23 cellular contexts compared by ENCODE assay signal in genomic region chr20:10955166-10955565, GRCh38.
"Had no signal": no experiment of that assay in that cellular context is flagged by ENCODE, and none has a peak within 500 bp of the region (broad histone marks: within the 10 kb centered on the region; RNA-seq: fewer than 3 reads in every experiment).

No MANE protein-coding gene starts in this region.

- H3K4me3 ChIP-seq: breast epithelium, colonic mucosa, left ventricle myocardium inferior, ovary, prostate gland, transverse colon had no signal

- H3K4me3 Mint-ChIP-seq: activated CD4-positive, alpha-beta T cell treated with anti-CD3 and anti-CD28 coated beads, Interleukin-2, amount 10 ng/mL, durations not matched to agents 24 days and 14 days; activated CD8-positive, alpha-beta memory T cell treated with anti-CD3 and anti-CD28 coated beads, Interleukin-2, amount 10 ng/mL, durations not matched to agents 7 days and 5 days; activated CD8-positive, alpha-beta T cell treated with anti-CD3 and anti-CD28 coated beads for 36 hours; activated naive CD8-positive, alpha-beta T cell treated with anti-CD3 and anti-CD28 coated beads, Interleukin-2, amount 50 U/mL, for 24 hours; immature natural killer cell; natural killer cell treated with Interleukin-12 subunit alpha and Interleukin-12 subunit beta and Interleukin-15 and Interleukin-18, amount 100 ng/mL, for 72 hours; stimulated activated effector memory CD8-positive, alpha-beta T cell treated with anti-CD3 and anti-CD28 coated beads, Interleukin-12 subunit alpha, Interleukin-12 subunit beta, amount 100 ng/mL, for 72 hours; stimulated activated naive CD8-positive, alpha-beta T cell treated with anti-CD3 and anti-CD28 coated beads, Interleukin-15, amount 100 ng/mL, for 72 hours had no signal

- H3K9me3 ChIP-seq: breast epithelium, colonic mucosa, left ventricle myocardium inferior, neutrophil, ovary, prostate gland, transverse colon had no signal

- DNase-seq: activated CD4-positive, alpha-beta T cell treated with anti-CD3 and anti-CD28 coated beads, Interleukin-2, amount 10 ng/mL, durations not matched to agents 24 days and 14 days; activated CD8-positive, alpha-beta memory T cell treated with anti-CD3 and anti-CD28 coated beads, Interleukin-2, amount 10 ng/mL, durations not matched to agents 7 days and 5 days; activated CD8-positive, alpha-beta T cell treated with anti-CD3 and anti-CD28 coated beads for 36 hours; activated effector memory CD4-positive, alpha-beta T cell treated with anti-CD3 and anti-CD28 coated beads, Interleukin-2, amount 50 U/mL, for 16 hours; activated naive CD4-positive, alpha-beta T cell treated with anti-CD3 and anti-CD28 coated beads, Interleukin-2, amount 50 U/mL, for 16 hours; activated naive CD8-positive, alpha-beta T cell treated with anti-CD3 and anti-CD28 coated beads, Interleukin-2, amount 50 U/mL, for 24 hours; activated T-cell treated with anti-CD3 and anti-CD28 coated beads for 4 hours; anterior cingulate cortex; colonic mucosa; immature natural killer cell; left ventricle myocardium inferior; midbrain; ovary; stimulated activated CD4-positive, alpha-beta T cell treated with anti-CD3 and anti-CD28 coated beads, Interleukin-2, amount 100 ng/mL, for 24 hours; stimulated activated naive CD8-positive, alpha-beta T cell treated with anti-CD3 and anti-CD28 coated beads, Interleukin-15, amount 100 ng/mL, for 72 hours; T-helper 2 cell; transverse colon had no signal

- H3K36me3 Mint-ChIP-seq: activated CD8-positive, alpha-beta memory T cell treated with anti-CD3 and anti-CD28 coated beads, Interleukin-2, amount 10 ng/mL, durations not matched to agents 7 days and 5 days; immature natural killer cell; natural killer cell treated with Interleukin-12 subunit alpha and Interleukin-12 subunit beta and Interleukin-15 and Interleukin-18, amount 100 ng/mL, for 72 hours; stimulated activated effector memory CD8-positive, alpha-beta T cell treated with anti-CD3 and anti-CD28 coated beads, Interleukin-12 subunit alpha, Interleukin-12 subunit beta, amount 100 ng/mL, for 72 hours had no signal

- H3K27me3 Mint-ChIP-seq: activated CD4-positive, alpha-beta T cell treated with anti-CD3 and anti-CD28 coated beads, Interleukin-2, amount 10 ng/mL, durations not matched to agents 24 days and 14 days; activated CD8-positive, alpha-beta memory T cell treated with anti-CD3 and anti-CD28 coated beads, Interleukin-2, amount 10 ng/mL, durations not matched to agents 7 days and 5 days; activated CD8-positive, alpha-beta T cell treated with anti-CD3 and anti-CD28 coated beads for 36 hours; activated naive CD8-positive, alpha-beta T cell treated with anti-CD3 and anti-CD28 coated beads, Interleukin-2, amount 50 U/mL, for 24 hours; stimulated activated naive CD8-positive, alpha-beta T cell treated with anti-CD3 and anti-CD28 coated beads, Interleukin-15, amount 100 ng/mL, for 72 hours had no signal

- H3K9me3 Mint-ChIP-seq: activated CD4-positive, alpha-beta T cell treated with anti-CD3 and anti-CD28 coated beads, Interleukin-2, amount 10 ng/mL, durations not matched to agents 24 days and 14 days; activated CD8-positive, alpha-beta T cell treated with anti-CD3 and anti-CD28 coated beads for 36 hours; activated naive CD8-positive, alpha-beta T cell treated with anti-CD3 and anti-CD28 coated beads, Interleukin-2, amount 50 U/mL, for 24 hours; natural killer cell treated with Interleukin-12 subunit alpha and Interleukin-12 subunit beta and Interleukin-15 and Interleukin-18, amount 100 ng/mL, for 72 hours; stimulated activated naive CD8-positive, alpha-beta T cell treated with anti-CD3 and anti-CD28 coated beads, Interleukin-15, amount 100 ng/mL, for 72 hours had no signal

- H3K4me1 ChIP-seq: breast epithelium, colonic mucosa, prostate gland, transverse colon had no signal

- FAIRE-seq: urothelium cell line had no signal

- H3K27me3 ChIP-seq: breast epithelium, colonic mucosa, neutrophil, ovary, transverse colon had no signal

- ATAC-seq: activated CD8-positive, alpha-beta memory T cell treated with anti-CD3 and anti-CD28 coated beads, Interleukin-2, amount 10 ng/mL, durations not matched to agents 7 days and 5 days; activated CD8-positive, alpha-beta T cell treated with anti-CD3 and anti-CD28 coated beads for 36 hours; activated naive CD8-positive, alpha-beta T cell treated with anti-CD3 and anti-CD28 coated beads, Interleukin-2, amount 50 U/mL, for 24 hours; natural killer cell treated with Interleukin-12 subunit alpha and Interleukin-12 subunit beta and Interleukin-15 and Interleukin-18, amount 100 ng/mL, for 72 hours; stimulated activated effector memory CD8-positive, alpha-beta T cell treated with anti-CD3 and anti-CD28 coated beads, Interleukin-12 subunit alpha, Interleukin-12 subunit beta, amount 100 ng/mL, for 72 hours; stimulated activated naive CD8-positive, alpha-beta T cell treated with anti-CD3 and anti-CD28 coated beads, Interleukin-15, amount 100 ng/mL, for 72 hours had no signal

- H3K36me3 ChIP-seq: breast epithelium, colonic mucosa, left ventricle myocardium inferior, neutrophil, ovary, prostate gland, transverse colon had no signal

- H3K4me1 Mint-ChIP-seq: activated CD4-positive, alpha-beta T cell treated with anti-CD3 and anti-CD28 coated beads, Interleukin-2, amount 10 ng/mL, durations not matched to agents 24 days and 14 days; activated CD8-positive, alpha-beta memory T cell treated with anti-CD3 and anti-CD28 coated beads, Interleukin-2, amount 10 ng/mL, durations not matched to agents 7 days and 5 days; activated naive CD8-positive, alpha-beta T cell treated with anti-CD3 and anti-CD28 coated beads, Interleukin-2, amount 50 U/mL, for 24 hours; immature natural killer cell; stimulated activated effector memory CD8-positive, alpha-beta T cell treated with anti-CD3 and anti-CD28 coated beads, Interleukin-12 subunit alpha, Interleukin-12 subunit beta, amount 100 ng/mL, for 72 hours; stimulated activated naive CD8-positive, alpha-beta T cell treated with anti-CD3 and anti-CD28 coated beads, Interleukin-15, amount 100 ng/mL, for 72 hours had no signal

- H3K27ac ChIP-seq: breast epithelium, colonic mucosa, left ventricle myocardium inferior, neutrophil, ovary, prostate gland, transverse colon had no signal

- H3K27ac Mint-ChIP-seq: activated CD4-positive, alpha-beta T cell treated with anti-CD3 and anti-CD28 coated beads, Interleukin-2, amount 10 ng/mL, durations not matched to agents 24 days and 14 days; activated CD8-positive, alpha-beta memory T cell treated with anti-CD3 and anti-CD28 coated beads, Interleukin-2, amount 10 ng/mL, durations not matched to agents 7 days and 5 days; activated CD8-positive, alpha-beta T cell treated with anti-CD3 and anti-CD28 coated beads for 36 hours; activated naive CD8-positive, alpha-beta T cell treated with anti-CD3 and anti-CD28 coated beads, Interleukin-2, amount 50 U/mL, for 24 hours; immature natural killer cell; natural killer cell treated with Interleukin-12 subunit alpha and Interleukin-12 subunit beta and Interleukin-15 and Interleukin-18, amount 100 ng/mL, for 72 hours; stimulated activated effector memory CD8-positive, alpha-beta T cell treated with anti-CD3 and anti-CD28 coated beads, Interleukin-12 subunit alpha, Interleukin-12 subunit beta, amount 100 ng/mL, for 72 hours; stimulated activated naive CD8-positive, alpha-beta T cell treated with anti-CD3 and anti-CD28 coated beads, Interleukin-15, amount 100 ng/mL, for 72 hours had no signal
